ENCODE assay signal across 8 cellular contexts in genomic region chr12:95216704-95217376, GRCh38. TPM values are rescaled to one million over a fixed set of nuclear protein-coding genes. Genes with fewer than 3 reads are reported as not detected.
DNase-seq lines count a peak whose midpoint lies in the region; ATAC-seq and TF ChIP-seq lines count a peak whose summit lies in the region.

No MANE protein-coding gene starts in this region.

- no peaks in the 10 kb centered on the region for H3K9me3 ChIP-seq in upper lobe of left lung

- peak; percentile 25 for DNase-seq in A172 (ENCODE audit: low spot score)
- DNase-seq in NCI-H748 treated with DMSO at 0.1 percent for 48 hours (lab: John Stamatoyannopoulos, UW): peak; percentile 21
- peak; percentile 14 for DNase-seq in cerebellum (ENCODE audit: low spot score)
- DNase-seq in medulla oblongata (ENCODE audit: extremely low spot score): peak; percentile 43
- no peak for DNase-seq in upper lobe of left lung
- DNase-seq in activated CD8-positive, alpha-beta memory T cell treated with anti-CD3 and anti-CD28 coated beads, Interleukin-2, amount 50 U/mL, for 4 hours: no peak

- H3K27me3 ChIP-seq in upper lobe of left lung: no peaks in the 10 kb centered on the region

- peak overlapping the region; percentile 89 to 97 (median 94) for H3K27ac ChIP-seq in upper lobe of left lung

- TF ChIP-seq POLR2A in upper lobe of left lung (IDR thresholded peaks at IDR 0.05): peak in 2 of 4 donors; percentile 44 to 55

- no peak for TF ChIP-seq CTCF in upper lobe of left lung (IDR thresholded peaks at IDR 0.05)

- peak overlapping the region; percentile 62 to 81 (median 73) for H3K4me3 ChIP-seq in upper lobe of left lung

- ATAC-seq in GM18499 (IDR thresholded peaks at IDR 0.05; ENCODE audit: insufficient read depth, unreplicated experiment): peak; percentile 2
- peak; percentile 22 for ATAC-seq in HG02870 (IDR thresholded peaks at IDR 0.05; ENCODE audit: unreplicated experiment)
- ATAC-seq in upper lobe of left lung (ENCODE audit: low FRiP score in 2 of 2): peak in 1 of 2 donors; percentile 58

- 1 to 3% methylated on average over 8 to 45 of the region's 45 CpGs for WGBS in upper lobe of left lung, 2 donors

- no peak for TF ChIP-seq EP300 in upper lobe of left lung (IDR thresholded peaks at IDR 0.05)

- H3K4me1 ChIP-seq in upper lobe of left lung: peaks cover 4 to 35% (median 11%) of the 10 kb centered on the region in 4 donors

- H3K36me3 ChIP-seq in upper lobe of left lung: no peaks in the 10 kb centered on the region

RNA-seq across cellular contexts. Expression of gene FGD6, which starts 0.4 kb away (rescaled TPM):
- total RNA-seq in A172 (2014; rRNA removed; shearing (Covaris generic)): 12.3 and 12.4 TPM in 2 replicates
- 30.0 TPM for total RNA-seq in cerebellum
- total RNA-seq in upper lobe of left lung: 10 to 100 TPM; 14.7 to 36.1 (median 20.2) TPM

RNA-seq across cellular contexts. Expression of gene VEZT, which starts 0.8 kb away (rescaled TPM):
- total RNA-seq in A172 (2014; rRNA removed; shearing (Covaris generic)): 82.6 and 104 TPM in 2 replicates
- total RNA-seq in cerebellum (236 TPM), upper lobe of left lung (100 to 1,000 TPM in 1 of 6 donors, 10 to 100 TPM in 5; 29.6 to 119 (median 69.5) TPM)

Comparison
In these comparisons a context has a peak if more than half of its experiments do, and no peak if none do; other contexts are left out.
1. DNase-seq: peak in A172 (single experiment), NCI-H748 treated with DMSO at 0.1 percent for 48 hours (single experiment), cerebellum (single experiment) and medulla oblongata (single experiment); none in upper lobe of left lung (0 of 2) and activated CD8-positive, alpha-beta memory T cell treated with anti-CD3 and anti-CD28 coated beads, Interleukin-2, amount 50 U/mL, for 4 hours (single experiment).